Comparison of ENCODE assay signal across 17 cellular contexts in genomic region chr9:120183615-120184014, GRCh38.
"Had no signal": no experiment of that assay in that cellular context is flagged by ENCODE, and none has a peak within 500 bp of the region (broad histone marks: within the 10 kb centered on the region; RNA-seq: fewer than 3 reads in every experiment).

No MANE protein-coding gene starts in this region.

- DNase-seq: effector memory CD8-positive, alpha-beta T cell; esophagus squamous epithelium; foreskin fibroblast; head of caudate nucleus; kidney glomerular epithelial cell; mesendoderm; mucosa of descending colon; naive thymus-derived CD8-positive, alpha-beta T cell; posterior cingulate gyrus; sigmoid colon; stimulated activated CD4-positive, alpha-beta T cell treated with anti-CD3 and anti-CD28 coated beads, Interleukin-2, amount 100 ng/mL, for 24 hours; stimulated activated naive CD4-positive, alpha-beta T cell; stomach; trophoblast cell had no signal

- H3K27ac ChIP-seq: esophagus squamous epithelium, hepatocyte, right atrium auricular region, sigmoid colon, skin epidermis, stomach had no signal
